Comparison of ENCODE assay signal across 30 cellular contexts in the genomic region with DNA sequence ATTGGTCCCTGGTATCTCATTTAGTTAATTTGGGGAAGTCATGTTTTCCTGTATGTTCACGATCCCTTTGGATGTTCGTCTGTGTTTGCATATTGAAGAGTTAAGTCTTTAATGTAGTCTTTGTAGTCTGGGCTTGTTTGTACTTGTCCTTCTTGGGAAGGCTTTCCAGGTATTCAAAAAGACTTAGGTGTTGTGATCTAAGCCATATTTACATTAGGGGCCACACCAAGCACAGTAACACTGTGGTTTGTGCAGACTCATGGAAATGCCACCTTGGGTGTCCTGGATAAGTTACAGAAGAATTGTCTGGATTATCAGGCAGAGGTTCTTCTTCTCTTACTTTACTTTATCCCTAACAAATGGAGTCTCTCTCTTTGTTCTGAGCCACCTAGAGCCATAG.
"Had no signal": no experiment of that assay in that cellular context is flagged by ENCODE, and none has a peak within 500 bp of the region (broad histone marks: within the 10 kb centered on the region; RNA-seq: fewer than 3 reads in every experiment).

No MANE protein-coding gene starts in this region.

- H3K27ac ChIP-seq: parathyroid adenoma, psoas muscle, sigmoid colon, uterus had no signal

- H3K36me3 Mint-ChIP-seq: activated naive CD4-positive, alpha-beta T cell treated with anti-CD3 and anti-CD28 coated beads, Interleukin-2, amount 50 U/mL, for 24 hours; naive thymus-derived CD8-positive, alpha-beta T cell; stimulated activated memory B cell treated with anti-CD40 and anti-IgM and Interleukin-4, amounts not matched to agents 10 μg/mL and 1 μg/mL and 100 μg/mL, for 72 hours had no signal

- H3K9me3 Mint-ChIP-seq: activated naive CD4-positive, alpha-beta T cell treated with anti-CD3 and anti-CD28 coated beads, Interleukin-2, amount 50 U/mL, for 24 hours; activated naive CD8-positive, alpha-beta T cell treated with anti-CD3 and anti-CD28 coated beads, Interleukin-2, amount 50 U/mL, for 24 hours; activated T-helper 2 cell treated with anti-CD3 and anti-CD28 coated beads, Interferon-gamma antibody, Interleukin-2, Interleukin-4, amounts not matched to agents 10 μg/mL and 5 μg/mL and 100 μg/mL, durations not matched to agents 14 hours and 24 hours and 36 hours; stimulated activated memory B cell treated with anti-CD40 and anti-IgM and Interleukin-4, amounts not matched to agents 10 μg/mL and 1 μg/mL and 100 μg/mL, for 72 hours; stimulated activated naive CD8-positive, alpha-beta T cell treated with anti-CD3 and anti-CD28 coated beads, Interleukin-15, amount 100 ng/mL, for 72 hours had no signal

- ATAC-seq: activated CD8-positive, alpha-beta T cell treated with anti-CD3 and anti-CD28 coated beads for 36 hours; activated naive CD8-positive, alpha-beta T cell treated with anti-CD3 and anti-CD28 coated beads, Interleukin-2, amount 50 U/mL, for 24 hours; left colon; naive thymus-derived CD8-positive, alpha-beta T cell; psoas muscle; stimulated activated memory B cell treated with anti-CD40 and anti-IgM and Interleukin-4, amounts not matched to agents 10 μg/mL and 1 μg/mL and 100 μg/mL, for 72 hours; stimulated activated naive CD8-positive, alpha-beta T cell treated with anti-CD3 and anti-CD28 coated beads, Interleukin-15, amount 100 ng/mL, for 72 hours; T-helper 17 cell had no signal

- H3K4me3 Mint-ChIP-seq: activated B cell treated with CpG ODN at 0.5 μM for 24 hours; activated CD8-positive, alpha-beta T cell treated with anti-CD3 and anti-CD28 coated beads for 36 hours; activated naive CD4-positive, alpha-beta T cell treated with anti-CD3 and anti-CD28 coated beads, Interleukin-2, amount 50 U/mL, for 24 hours; activated naive CD8-positive, alpha-beta T cell treated with anti-CD3 and anti-CD28 coated beads, Interleukin-2, amount 50 U/mL, for 24 hours; central memory CD8-positive, alpha-beta T cell; dendritic cell treated with granulocyte-macrophage colony-stimulating factor and Interleukin-4, amounts not matched to agents 40 ng/mL and 50 ng/mL, for 4 days; naive thymus-derived CD8-positive, alpha-beta T cell; neural crest cell; stimulated activated memory B cell treated with anti-CD40 and anti-IgM and Interleukin-4, amounts not matched to agents 10 μg/mL and 1 μg/mL and 100 μg/mL, for 72 hours; stimulated activated naive CD8-positive, alpha-beta T cell treated with anti-CD3 and anti-CD28 coated beads, Interleukin-15, amount 100 ng/mL, for 72 hours; T-helper 17 cell; type B pancreatic cell had no signal

- H3K9ac ChIP-seq: parathyroid adenoma had no signal

- DNase-seq: activated B cell treated with CpG ODN at 0.5 μM for 24 hours; activated CD4-positive, alpha-beta T cell treated with anti-CD3 and anti-CD28 coated beads, Interleukin-2, amount 50 U/mL, for 1 hour; activated CD8-positive, alpha-beta T cell treated with anti-CD3 and anti-CD28 coated beads for 36 hours; activated naive CD8-positive, alpha-beta T cell treated with anti-CD3 and anti-CD28 coated beads, Interleukin-2, amount 50 U/mL, for 24 hours; activated T-cell treated with anti-CD3 and anti-CD28 coated beads, Interleukin-2, amount 50 U/mL, for 48 hours; amygdala; head of caudate nucleus; hippocampal formation; kidney; left colon; midbrain; naive thymus-derived CD8-positive, alpha-beta T cell; occipital lobe; psoas muscle; sigmoid colon; small intestine; stimulated activated CD4-positive, alpha-beta T cell treated with anti-CD3 and anti-CD28 coated beads, Interleukin-4, amount 100 ng/mL, for 4 hours; stimulated activated CD8-positive, alpha-beta memory T cell treated with anti-CD3 and anti-CD28 coated beads, Interleukin-4, amount 100 ng/mL, for 48 hours; stimulated activated naive CD8-positive, alpha-beta T cell treated with anti-CD3 and anti-CD28 coated beads, Interleukin-15, amount 100 ng/mL, for 72 hours; substantia nigra; T-helper 17 cell; uterus had no signal

- H3K27ac Mint-ChIP-seq: activated B cell treated with CpG ODN at 0.5 μM for 24 hours; activated CD8-positive, alpha-beta T cell treated with anti-CD3 and anti-CD28 coated beads for 36 hours; activated naive CD4-positive, alpha-beta T cell treated with anti-CD3 and anti-CD28 coated beads, Interleukin-2, amount 50 U/mL, for 24 hours; activated naive CD8-positive, alpha-beta T cell treated with anti-CD3 and anti-CD28 coated beads, Interleukin-2, amount 50 U/mL, for 24 hours; activated T-helper 2 cell treated with anti-CD3 and anti-CD28 coated beads, Interferon-gamma antibody, Interleukin-2, Interleukin-4, amounts not matched to agents 10 μg/mL and 5 μg/mL and 100 μg/mL, durations not matched to agents 14 hours and 24 hours and 36 hours; dendritic cell treated with granulocyte-macrophage colony-stimulating factor and Interleukin-4, amounts not matched to agents 40 ng/mL and 50 ng/mL, for 4 days; naive thymus-derived CD8-positive, alpha-beta T cell; stimulated activated memory B cell treated with anti-CD40 and anti-IgM and Interleukin-4, amounts not matched to agents 10 μg/mL and 1 μg/mL and 100 μg/mL, for 72 hours; stimulated activated naive CD8-positive, alpha-beta T cell treated with anti-CD3 and anti-CD28 coated beads, Interleukin-15, amount 100 ng/mL, for 72 hours; T-helper 17 cell; type B pancreatic cell had no signal

- H3K4me1 ChIP-seq: parathyroid adenoma, psoas muscle, sigmoid colon, uterus had no signal

- H2AFZ ChIP-seq: parathyroid adenoma had no signal

- H3K27me3 Mint-ChIP-seq: activated B cell treated with CpG ODN at 0.5 μM for 24 hours; activated CD8-positive, alpha-beta T cell treated with anti-CD3 and anti-CD28 coated beads for 36 hours; activated naive CD4-positive, alpha-beta T cell treated with anti-CD3 and anti-CD28 coated beads, Interleukin-2, amount 50 U/mL, for 24 hours; activated naive CD8-positive, alpha-beta T cell treated with anti-CD3 and anti-CD28 coated beads, Interleukin-2, amount 50 U/mL, for 24 hours; central memory CD8-positive, alpha-beta T cell; dendritic cell treated with granulocyte-macrophage colony-stimulating factor and Interleukin-4, amounts not matched to agents 40 ng/mL and 50 ng/mL, for 4 days; stimulated activated memory B cell treated with anti-CD40 and anti-IgM and Interleukin-4, amounts not matched to agents 10 μg/mL and 1 μg/mL and 100 μg/mL, for 72 hours; stimulated activated naive CD8-positive, alpha-beta T cell treated with anti-CD3 and anti-CD28 coated beads, Interleukin-15, amount 100 ng/mL, for 72 hours; type B pancreatic cell had no signal

- H3K27me3 ChIP-seq: sigmoid colon, uterus had no signal

- H3K36me3 ChIP-seq: sigmoid colon, uterus had no signal

- H3K4me3 ChIP-seq: psoas muscle, sigmoid colon, uterus had no signal

- H3K4me1 Mint-ChIP-seq: activated B cell treated with CpG ODN at 0.5 μM for 24 hours; activated naive CD4-positive, alpha-beta T cell treated with anti-CD3 and anti-CD28 coated beads, Interleukin-2, amount 50 U/mL, for 24 hours; activated naive CD8-positive, alpha-beta T cell treated with anti-CD3 and anti-CD28 coated beads, Interleukin-2, amount 50 U/mL, for 24 hours; central memory CD8-positive, alpha-beta T cell; naive thymus-derived CD8-positive, alpha-beta T cell; neural crest cell; stimulated activated naive CD8-positive, alpha-beta T cell treated with anti-CD3 and anti-CD28 coated beads, Interleukin-15, amount 100 ng/mL, for 72 hours; T-helper 17 cell had no signal

- H3K9me3 ChIP-seq: sigmoid colon, uterus had no signal
